In genomic region chr1:173239058-173239457, GRCh38 we compare ENCODE assay signal across 7 cellular contexts. TPM values are rescaled to one million over a fixed set of nuclear protein-coding genes. Genes with fewer than 3 reads are reported as not detected.
"Had no signal": no experiment of that assay in that cellular context is flagged by ENCODE, and none has a peak within 500 bp of the region (broad histone marks: within the 10 kb centered on the region; RNA-seq: fewer than 3 reads in every experiment).

No MANE protein-coding gene starts in this region.

- DNase-seq: Karpas-422, KBM-7, KG1 had no signal

- H3K4me2 ChIP-seq: KMS-11 had no signal

- FAIRE-seq: HTR-8/SVneo had no signal

- H3K27ac ChIP-seq: HL-60, KMS-11 had no signal

- H3K9ac ChIP-seq: KMS-11 had no signal

RNA-seq across cellular contexts. Expression of gene TNFSF4, which starts 31.9 kb away (rescaled TPM):
- total RNA-seq: HT1080 had no signal
